8 cellular contexts compared by ENCODE assay signal in genomic region chr3:44476181-44476599, GRCh38. TPM values are rescaled to one million over a fixed set of nuclear protein-coding genes. Genes with fewer than 3 reads are reported as not detected.
DNase-seq lines count a peak whose midpoint lies in the region; ATAC-seq and TF ChIP-seq lines count a peak whose summit lies in the region.

No MANE protein-coding gene starts in this region.

- H3K4me1 ChIP-seq in heart right ventricle: peaks cover 0 to 51% (median 18%) of the 10 kb centered on the region in 9 donors
- peaks cover 6% of the 10 kb centered on the region; the same call in 1 of the 2 replicates for H3K4me1 ChIP-seq in iPS-20b (ENCODE audit: insufficient read depth, low read length)
- H3K4me1 ChIP-seq in thymus (ENCODE audit: control insufficient read depth, insufficient read depth, low read length): peaks cover 3% of the 10 kb centered on the region

- POLR2A ChIA-PET in activated B cell treated with CpG ODN at 0.5 μM for 24 hours (lab: Charles Lee): no interaction called here

- peak overlapping the region in 1 of 10 donors; percentile 87 for H3K27ac ChIP-seq in heart right ventricle
- no peak overlapping the region for H3K27ac ChIP-seq in iPS-20b (ENCODE audit: low read length)
- H3K27ac ChIP-seq in thymus (ENCODE audit: low read depth): peak overlapping the region; percentile 77

- H3K36me3 Mint-ChIP-seq in activated B cell treated with CpG ODN at 0.5 μM for 24 hours (ENCODE audit: low read depth): peaks cover 9% of the 10 kb centered on the region

- H3K9me3 Mint-ChIP-seq in activated B cell treated with CpG ODN at 0.5 μM for 24 hours: no peaks in the 10 kb centered on the region

- H3K27ac Mint-ChIP-seq in activated B cell treated with CpG ODN at 0.5 μM for 24 hours: no peak overlapping the region

- H3K4me3 Mint-ChIP-seq in activated B cell treated with CpG ODN at 0.5 μM for 24 hours: peak overlapping the region; percentile 91

- intact Hi-C loops in heart right ventricle (cut with DNase I): loop anchor here in 4 of 10 donors (5.0 to 10.0 kb wide), 3 partner anchors 34 to 154 kb away; no protein-coding TSS in a partner anchor
- intact Hi-C loops in Right ventricle myocardium inferior (cut with DNase I): loop anchor here (5.0 kb wide), 1 partner anchor 154 kb away; no protein-coding TSS in a partner anchor
- intact Hi-C loops in activated B cell treated with CpG ODN at 0.5 μM for 24 hours (cut with micrococcal nuclease): loop anchor here (2.0 to 5.0 kb wide), 3 partner anchors 109 to 286 kb away; partner anchors contain the start of genes KIAA1143, KIF15, ZNF197 and ZNF660

- CTCF ChIA-PET in activated B cell treated with CpG ODN at 0.5 μM for 24 hours (lab: Charles Lee): no interaction called here

- H3K27me3 ChIP-seq in heart right ventricle (no peaks in the 10 kb centered on the region), iPS-20b (ENCODE audit: insufficient read depth, low read length) (no peaks in the 10 kb centered on the region; the same call in 1 of the 2 replicates), thymus (ENCODE audit: control insufficient read depth, insufficient read depth) (no peaks in the 10 kb centered on the region)

- H3K4me3 ChIP-seq in heart right ventricle (peak overlapping the region in 7 of 10 donors; percentile 70 to 88 (median 82)), iPS-20b (ENCODE audit: low read length) (peak overlapping the region; percentile 81), thymus (ENCODE audit: low read length) (peak overlapping the region; percentile 92)

- ATAC-seq in heart right ventricle: no peak
- ATAC-seq in Right ventricle myocardium inferior: no peak
- ATAC-seq in activated B cell treated with CpG ODN at 0.5 μM for 24 hours (ENCODE audit: low read depth): no peak
- ATAC-seq in GM21717 (IDR thresholded peaks at IDR 0.05; ENCODE audit: unreplicated experiment): no peak

- H3K9me3 ChIP-seq in heart right ventricle (no peaks in the 10 kb centered on the region), iPS-20b (ENCODE audit: insufficient read depth, low read depth, low read length) (no peaks in the 10 kb centered on the region), thymus (ENCODE audit: control insufficient read depth) (no peaks in the 10 kb centered on the region)

- no peak for DNase-seq in heart right ventricle
- no peak for DNase-seq in Right ventricle myocardium inferior (ENCODE audit: missing footprints)
- DNase-seq in activated B cell treated with CpG ODN at 0.5 μM for 24 hours: no peak
- no peak for DNase-seq in germinal center (ENCODE audit: low spot score)
- no peak for DNase-seq in activated CD8-positive, alpha-beta memory T cell treated with anti-CD3 and anti-CD28 coated beads, Interleukin-2, amount 50 U/mL, for 4 hours

- peaks cover 31% of the 10 kb centered on the region for H3K4me1 Mint-ChIP-seq in activated B cell treated with CpG ODN at 0.5 μM for 24 hours

- no peak for TF ChIP-seq CTCF in heart right ventricle (IDR thresholded peaks at IDR 0.05)
- no peak for TF ChIP-seq CTCF in activated B cell treated with CpG ODN at 0.5 μM for 24 hours (IDR thresholded peaks at IDR 0.05)

- WGBS in heart right ventricle, 2 donors: 24 to 38% methylated on average over 5 of the region's 5 CpGs
- 3% methylated on average over 5 of the region's 5 CpGs for WGBS in thymus

- H3K36me3 ChIP-seq in heart right ventricle (no peaks in the 10 kb centered on the region), iPS-20b (ENCODE audit: insufficient read depth, low read depth, low read length) (no peaks in the 10 kb centered on the region), thymus (ENCODE audit: control insufficient read depth, insufficient read depth) (no peaks in the 10 kb centered on the region)

- peak overlapping the region; percentile 72; the same call in 1 of the 2 replicates for H3K9ac ChIP-seq in iPS-20b (ENCODE audit: low read depth, low read length)

- H3K27me3 Mint-ChIP-seq in activated B cell treated with CpG ODN at 0.5 μM for 24 hours: no peaks in the 10 kb centered on the region

RNA-seq across cellular contexts. Expression of gene ZNF445, which starts 1.3 kb away (rescaled TPM):
- total RNA-seq in heart right ventricle (10 to 100 TPM; 11.3 to 18.6 (median 15.7) TPM), Right ventricle myocardium inferior (12.7 TPM), activated B cell treated with CpG ODN at 0.5 μM for 24 hours (17.3 and 19.5 TPM in 2 replicates)
- polyA plus RNA-seq in heart right ventricle (1 to 10 TPM; 1.6 to 5.6 TPM), thymus (5.0 TPM)
